Comparison of ENCODE assay signal across 20 cellular contexts in genomic region chr3:71163216-71163918, GRCh38.
A peak's percentile ranks its signal among the peaks of the same experiment; 100 is the strongest.
DNase-seq lines count a peak whose midpoint lies in the region; ATAC-seq, FAIRE-seq and TF ChIP-seq lines count a peak whose summit lies in the region.
"Had no signal": no experiment of that assay in that cellular context is flagged by ENCODE, and none has a peak within 500 bp of the region (broad histone marks: within the 10 kb centered on the region; RNA-seq: fewer than 3 reads in every experiment).

No MANE protein-coding gene starts in this region.

- in situ Hi-C loops in HepG2 (cut with HindIII; ENCODE audit: extremely low pct_ligation_motif_present, low pct_unique_long_range_greater_than_20kb), result no loop called here

- no peak for TF ChIP-seq EP300 in HepG2 (IDR thresholded peaks at IDR 0.05; ENCODE audit: low read depth in 2 of 2, low read length in 2 of 2)
- TF ChIP-seq EP300 in HepG2 (CRISPR knock-in tag; IDR thresholded peaks at IDR 0.05; ENCODE audit: borderline replicate concordance), result no peak

- BruUV-seq in HepG2 (replicated peaks; lab: Mats Ljungman, UMichigan), result no TSS peak

- no peak overlapping the region for H3K27ac Mint-ChIP-seq in central memory CD8-positive, alpha-beta T cell (ENCODE audit: low read depth)
- H3K27ac Mint-ChIP-seq in memory B cell, result peak overlapping the region; percentile 63
- H3K27ac Mint-ChIP-seq: T-helper 1 cell treated with Interleukin-12 subunit alpha and Interleukin-12 subunit beta and Interleukin-4 antibody, amounts not matched to agents 30 μg/mL and 1 μg/mL, for 36 hours had no signal

- H3K27ac ChIP-seq in liver (ENCODE audit: low read depth in 1 of 2, low read length in 2 of 2) (peak overlapping the region in 1 of 2 donors; percentile 28), HepG2 (ENCODE audit: extremely low read length, insufficient read depth, low read length) (no peak overlapping the region), tibial artery (peak overlapping the region; percentile 71 to 80), dorsolateral prefrontal cortex (no peak overlapping the region)
- H3K27ac ChIP-seq: cardiac muscle cell, gastrocnemius medialis, KMS-11, skin epidermis, uterus had no signal

- no peaks in the 10 kb centered on the region for H3K79me2 ChIP-seq in HepG2 (ENCODE audit: insufficient read depth, low read length)

- H3K27me3 ChIP-seq in liver (ENCODE audit: control insufficient read depth in 4 of 4, insufficient read depth in 4 of 4, low read length in 3 of 4) (no peaks in the 10 kb centered on the region), HepG2 (ENCODE audit: control insufficient read depth in 1 of 2, insufficient read depth in 2 of 2, low read length in 2 of 2) (no peaks in the 10 kb centered on the region), tibial artery (no peaks in the 10 kb centered on the region), dorsolateral prefrontal cortex (no peaks in the 10 kb centered on the region)
- H3K27me3 ChIP-seq: cardiac muscle cell, gastrocnemius medialis, uterus had no signal

- ATAC-seq in HepG2 (no peak), memory B cell (ENCODE audit: low read depth) (no peak), HG03571 (IDR thresholded peaks at IDR 0.05; ENCODE audit: unreplicated experiment) (no peak)
- no peak for ATAC-seq in central memory CD8-positive, alpha-beta T cell (replicated peaks; ENCODE audit: extremely low read depth, poor library complexity, severe bottlenecking)
- ATAC-seq: gastrocnemius medialis had no signal

- H3K27me3 Mint-ChIP-seq in central memory CD8-positive, alpha-beta T cell, result no peaks in the 10 kb centered on the region
- no peaks in the 10 kb centered on the region for H3K27me3 Mint-ChIP-seq in memory B cell

- CTCF ChIA-PET in HepG2 (lab: Yijun Ruan, JAX; ENCODE audit: low intra/inter-chr PET ratio, low total read pairs), result no interaction called here

- H3K4me2 ChIP-seq in HepG2 (ENCODE audit: low read depth, low read length), result no peak overlapping the region
- H3K4me2 ChIP-seq: KMS-11 had no signal

- H3K4me3 ChIP-seq in liver (ENCODE audit: low read depth in 1 of 3, low read length in 3 of 3), result peak overlapping the region in 1 of 3 donors; percentile 4
- H3K4me3 ChIP-seq in HepG2 (replicated peaks in 1 of 3; ENCODE audit: insufficient read depth in 1 of 3, low read depth in 2 of 3, low read length in 3 of 3), result no peak overlapping the region
- peak overlapping the region; percentile 30 to 38 for H3K4me3 ChIP-seq in tibial artery
- no peak overlapping the region for H3K4me3 ChIP-seq in dorsolateral prefrontal cortex
- H3K4me3 ChIP-seq: cardiac muscle cell, gastrocnemius medialis, skin epidermis, uterus had no signal

- TF ChIP-seq POLR2A in HepG2 (IDR thresholded peaks at IDR 0.05; ENCODE audit: insufficient read depth in 1 of 2, low read depth in 2 of 2, low read length in 2 of 2), result no peak

- no peak for FAIRE-seq in HepG2 (lab: Jason Lieb, UNC)

- H3K9ac ChIP-seq in liver (ENCODE audit: low read depth in 1 of 2, low read length in 2 of 2), result no peak overlapping the region
- H3K9ac ChIP-seq in HepG2 (ENCODE audit: insufficient read depth, low read depth, low read length), result no peak overlapping the region
- H3K9ac ChIP-seq: KMS-11 had no signal

- H2AFZ ChIP-seq in HepG2 (ENCODE audit: low read length), result no peak overlapping the region

- H3K9me3 ChIP-seq in liver (ENCODE audit: control insufficient read depth in 4 of 4, low read length in 3 of 4) (no peaks in the 10 kb centered on the region), HepG2 (ENCODE audit: low read length) (0 out of 2 replicates have a peak, but pooled peaks cover 7% of the 10 kb centered on the region), tibial artery (no peaks in the 10 kb centered on the region)
- H3K9me3 ChIP-seq: gastrocnemius medialis, uterus had no signal

- H3K9me3 Mint-ChIP-seq in central memory CD8-positive, alpha-beta T cell, result no peaks in the 10 kb centered on the region
- peaks cover 3% of the 10 kb centered on the region for H3K9me3 Mint-ChIP-seq in memory B cell

- 51% methylated on average over 7 of the region's 7 CpGs for WGBS in liver
- WGBS in HepG2 (ENCODE audit: low lambda C conversion rate), result 92% methylated on average over 7 of the region's 7 CpGs

- peaks cover 20% of the 10 kb centered on the region for H3K4me1 Mint-ChIP-seq in central memory CD8-positive, alpha-beta T cell
- H3K4me1 Mint-ChIP-seq in memory B cell, result peaks cover 16% of the 10 kb centered on the region

- intact Hi-C loops in HepG2 (cut with micrococcal nuclease; ENCODE audit: unreplicated experiment), result no loop called here
- intact Hi-C loops in tibial artery (cut with DNase I; ENCODE audit: low total_unique reads), result loop anchor here (10.0 kb wide), 1 partner anchor 81 kb away; no protein-coding TSS in a partner anchor
- intact Hi-C loops in dorsolateral prefrontal cortex (cut with DNase I), result no loop called here

- H3K36me3 ChIP-seq in liver (ENCODE audit: control insufficient read depth in 4 of 4, insufficient read depth in 3 of 4, low read depth in 1 of 4, low read length in 3 of 4), result peaks cover 0 to 3% (median 0%) of the 10 kb centered on the region in 4 donors
- H3K36me3 ChIP-seq in HepG2 (replicated peaks in 1 of 2; ENCODE audit: control insufficient read depth in 1 of 2, insufficient read depth in 2 of 2, low read length in 2 of 2), result peaks cover 1 to 21% of the 10 kb centered on the region in 2 experiments; a peak in 2 of 5 replicates
- no peaks in the 10 kb centered on the region for H3K36me3 ChIP-seq in tibial artery
- H3K36me3 ChIP-seq: cardiac muscle cell, gastrocnemius medialis, uterus had no signal

- TF ChIP-seq RAD21 in liver (IDR thresholded peaks at IDR 0.05) (no peak), HepG2 (CRISPR knock-in tag; IDR thresholded peaks at IDR 0.05) (no peak)

- H4K20me1 ChIP-seq in HepG2 (ENCODE audit: insufficient read depth, low read length), result no peaks in the 10 kb centered on the region

- TF ChIP-seq CTCF in liver (IDR thresholded peaks at IDR 0.05; ENCODE audit: low read depth, low read length, missing input control) (no peak), HepG2 (CRISPR knock-in tag; IDR thresholded peaks at IDR 0.05) (no peak), tibial artery (IDR thresholded peaks at IDR 0.05) (no peak), dorsolateral prefrontal cortex (IDR thresholded peaks at IDR 0.05 in 54 of 56, conservative IDR thresholded peaks at IDR 0.05 in 2 of 56; ENCODE audit: low read depth in 1 of 56, partially characterized antibody in 56 of 56) (no peak)

- POLR2A ChIA-PET in HepG2 (lab: Yijun Ruan, JAX), result interaction anchor here (1.4 kb wide), 1 partner anchor 11 kb away, joined by 5 read pairs; no protein-coding TSS in a partner anchor

- H3K4me3 Mint-ChIP-seq in central memory CD8-positive, alpha-beta T cell, result peak overlapping the region; percentile 20
- H3K4me3 Mint-ChIP-seq in memory B cell, result no peak overlapping the region
- H3K4me3 Mint-ChIP-seq: T-helper 1 cell treated with Interleukin-12 subunit alpha and Interleukin-12 subunit beta and Interleukin-4 antibody, amounts not matched to agents 30 μg/mL and 1 μg/mL, for 36 hours had no signal

- H3K36me3 Mint-ChIP-seq in central memory CD8-positive, alpha-beta T cell (ENCODE audit: insufficient read depth), result peaks cover 6% of the 10 kb centered on the region
- peaks cover 14% of the 10 kb centered on the region for H3K36me3 Mint-ChIP-seq in memory B cell

- DNase-seq in HepG2 (ENCODE audit: low spot score) (no peak), memory B cell (ENCODE audit: low spot score in 2 of 2) (no peak), tibial artery (no peak), dorsolateral prefrontal cortex (no peak), EL (no peak)
- DNase-seq in central memory CD8-positive, alpha-beta T cell (ENCODE audit: low spot score in 2 of 2), result no peak
- DNase-seq: ACHN; activated naive CD4-positive, alpha-beta T cell; gastrocnemius medialis; NCI-H1417 treated with DMSO at 0.1 percent for 48 hours; NCI-H345; nucleus accumbens; stimulated activated naive CD4-positive, alpha-beta T cell; uterus had no signal

- peaks cover 0 to 14% (median 12%) of the 10 kb centered on the region in 4 donors for H3K4me1 ChIP-seq in liver (ENCODE audit: control insufficient read depth in 4 of 4, insufficient read depth in 4 of 4, low read length in 3 of 4)
- H3K4me1 ChIP-seq in HepG2 (ENCODE audit: insufficient read depth, low read length), result peaks cover 52% of the 10 kb centered on the region
- H3K4me1 ChIP-seq in tibial artery, result peaks cover 0 to 60% (median 12%) of the 10 kb centered on the region in 4 donors
- H3K4me1 ChIP-seq: gastrocnemius medialis, uterus had no signal

TF ChIP-seq in liver, 16 proteins besides CTCF, POLR2A, EP300 and RAD21:
- peak; percentile 45 for TF ChIP-seq YY1 (IDR thresholded peaks at IDR 0.05)
- no peak for TF ChIP-seq RXRA (IDR thresholded peaks at IDR 0.05)

TF ChIP-seq in HepG2, 621 proteins besides CTCF, POLR2A, EP300 and RAD21 (continues in another document):
- no peak for TF ChIP-seq RFX5 (IDR thresholded peaks at IDR 0.05; ENCODE audit: low read depth, low read length)
- no peak for TF ChIP-seq ZNF274 (CRISPR knock-in tag; IDR thresholded peaks at IDR 0.05)
- TF ChIP-seq BCLAF1 (IDR thresholded peaks at IDR 0.05), result no peak
- TF ChIP-seq ZNF44 (CRISPR knock-in tag; IDR thresholded peaks at IDR 0.05), result no peak
- no peak for TF ChIP-seq NFE2L1 (CRISPR knock-in tag; IDR thresholded peaks at IDR 0.05; ENCODE audit: borderline replicate concordance)
- TF ChIP-seq HOXA7 (CRISPR knock-in tag; IDR thresholded peaks at IDR 0.05), result no peak
- TF ChIP-seq TBP (CRISPR knock-in tag; IDR thresholded peaks at IDR 0.05), result no peak
- no peak for TF ChIP-seq ZNF678 (CRISPR knock-in tag; IDR thresholded peaks at IDR 0.05)
- no peak for TF ChIP-seq SYNCRIP (IDR thresholded peaks at IDR 0.05; ENCODE audit: insufficient read depth, low read depth, low read length)
- TF ChIP-seq TOE1 (CRISPR knock-in tag; IDR thresholded peaks at IDR 0.05), result no peak

Comparison
In these comparisons a context has a peak if more than half of its experiments do, and no peak if none do; other contexts are left out.
1. H3K27ac ChIP-seq: peak in tibial artery (2 of 2); none in HepG2 (single experiment) and dorsolateral prefrontal cortex (0 of 59).
2. H3K4me3 ChIP-seq: peak in tibial artery (2 of 2); none in HepG2 (0 of 3) and dorsolateral prefrontal cortex (0 of 59).